Comparison of ENCODE assay signal across 8 cellular contexts in genomic region chr1:197198911-197199310, GRCh38. TPM values are rescaled to one million over a fixed set of nuclear protein-coding genes. Genes with fewer than 3 reads are reported as not detected.
DNase-seq lines count a peak whose midpoint lies in the region; ATAC-seq and TF ChIP-seq lines count a peak whose summit lies in the region.

No MANE protein-coding gene starts in this region.

- ATAC-seq in activated CD4-positive, alpha-beta T cell treated with anti-CD3 and anti-CD28 coated beads for 36 hours: no peak
- ATAC-seq in T-cell (replicated peaks in 1 of 4) (no peak), GM21360 (IDR thresholded peaks at IDR 0.05; ENCODE audit: unreplicated experiment) (no peak)

- H3K27me3 Mint-ChIP-seq in activated CD4-positive, alpha-beta T cell treated with anti-CD3 and anti-CD28 coated beads for 36 hours: no peaks in the 10 kb centered on the region
- no peaks in the 10 kb centered on the region for H3K27me3 Mint-ChIP-seq in T-cell

- DNase-seq in activated CD4-positive, alpha-beta T cell treated with anti-CD3 and anti-CD28 coated beads for 36 hours: no peak
- no peak for DNase-seq in activated CD4-positive, alpha-beta T cell treated with anti-CD3 and anti-CD28 coated beads for 4 hours
- DNase-seq in T-cell (no peak), fibroblast of villous mesenchyme (ENCODE audit: low read depth) (no peak), DMS 273 (lab: John Stamatoyannopoulos, UW; ENCODE audit: unreplicated experiment) (no peak)
- DNase-seq in effector CD4-positive, alpha-beta T cell: no peak

- H3K36me3 Mint-ChIP-seq in activated CD4-positive, alpha-beta T cell treated with anti-CD3 and anti-CD28 coated beads for 36 hours (ENCODE audit: low read depth): peaks cover 17% of the 10 kb centered on the region
- H3K36me3 Mint-ChIP-seq in T-cell: no peaks in the 10 kb centered on the region

- H3K27ac Mint-ChIP-seq in activated CD4-positive, alpha-beta T cell treated with anti-CD3 and anti-CD28 coated beads for 36 hours: no peak overlapping the region
- no peak overlapping the region for H3K27ac Mint-ChIP-seq in T-cell

- intact Hi-C loops in activated CD4-positive, alpha-beta T cell treated with anti-CD3 and anti-CD28 coated beads for 36 hours (cut with DNase I, micrococcal nuclease): no loop called here

- H3K4me2 ChIP-seq in skeletal muscle satellite cell (ENCODE audit: low read length): peak overlapping the region; percentile 97

- H3K27me3 ChIP-seq in skeletal muscle satellite cell (ENCODE audit: control insufficient read depth, insufficient read depth, low read length): no peaks in the 10 kb centered on the region

- H3K4me3 Mint-ChIP-seq in activated CD4-positive, alpha-beta T cell treated with anti-CD3 and anti-CD28 coated beads for 36 hours: peak overlapping the region; percentile 96
- H3K4me3 Mint-ChIP-seq in T-cell: peak overlapping the region; percentile 62 to 97 (median 96)

- H3K4me1 Mint-ChIP-seq in activated CD4-positive, alpha-beta T cell treated with anti-CD3 and anti-CD28 coated beads for 36 hours: peaks cover 61% of the 10 kb centered on the region
- peaks cover 77 to 86% (median 80%) of the 10 kb centered on the region in 3 donors for H3K4me1 Mint-ChIP-seq in T-cell

- POLR2A ChIA-PET in activated CD4-positive, alpha-beta T cell treated with anti-CD3 and anti-CD28 coated beads for 36 hours (lab: Charles Lee): no interaction called here
- POLR2A ChIA-PET in T-cell (lab: Charles Lee): no interaction called here

- TF ChIP-seq CTCF in fibroblast of villous mesenchyme (IDR thresholded peaks at IDR 0.05; ENCODE audit: insufficient read depth, low read depth, low read length): no peak

- H3K9ac ChIP-seq in skeletal muscle satellite cell (ENCODE audit: low read depth, low read length): peak overlapping the region; percentile 99

- H3K36me3 ChIP-seq in skeletal muscle satellite cell (ENCODE audit: insufficient read depth, low read length): no peaks in the 10 kb centered on the region

- H3K4me3 ChIP-seq in fibroblast of villous mesenchyme (ENCODE audit: low read depth, low read length) (peak overlapping the region; percentile 91), skeletal muscle satellite cell (ENCODE audit: low read length) (peak overlapping the region; percentile 97)

- CTCF ChIA-PET in activated CD4-positive, alpha-beta T cell treated with anti-CD3 and anti-CD28 coated beads for 36 hours (lab: Charles Lee): interaction anchor here (2.4 kb wide), 1 partner anchor 19 kb away, joined by 12 read pairs; no protein-coding TSS in a partner anchor
- CTCF ChIA-PET in T-cell (lab: Charles Lee): no interaction called here

- H3K9me3 ChIP-seq in skeletal muscle satellite cell (replicated peaks; ENCODE audit: low read length): no peaks in the 10 kb centered on the region

- H3K4me1 ChIP-seq in skeletal muscle satellite cell (ENCODE audit: control insufficient read depth, insufficient read depth, low read length): peaks cover 38% of the 10 kb centered on the region

- no peaks in the 10 kb centered on the region for H3K9me3 Mint-ChIP-seq in activated CD4-positive, alpha-beta T cell treated with anti-CD3 and anti-CD28 coated beads for 36 hours (ENCODE audit: low read depth)
- no peaks in the 10 kb centered on the region for H3K9me3 Mint-ChIP-seq in T-cell

RNA-seq across cellular contexts. Expression of gene ZBTB41, which starts 2.2 kb away (rescaled TPM):
- 1 to 10 TPM; 5.0 to 5.1 TPM for total RNA-seq in activated CD4-positive, alpha-beta T cell treated with anti-CD3 and anti-CD28 coated beads for 36 hours
- total RNA-seq in T-cell (1 to 10 TPM; 8.3 to 9.9 (median 8.6) TPM), fibroblast of villous mesenchyme (18.4 and 32.0 TPM in 2 replicates)
- 12.2 and 12.7 TPM in 2 replicates for total RNA-seq in skeletal muscle satellite cell (2012; rRNA removed)

RNA-seq across cellular contexts. Expression of gene ASPM, which starts 52.4 kb away (rescaled TPM):
- 10 to 100 TPM; 47.8 to 49.5 TPM for total RNA-seq in activated CD4-positive, alpha-beta T cell treated with anti-CD3 and anti-CD28 coated beads for 36 hours
- under 1 TPM; 0.41 to 0.93 (median 0.44) TPM for total RNA-seq in T-cell
- 19.6 and 43.6 TPM in 2 replicates for total RNA-seq in fibroblast of villous mesenchyme
- total RNA-seq in skeletal muscle satellite cell (2012; rRNA removed): 19.8 and 27.1 TPM in 2 replicates

Comparison
In these comparisons a context has a peak if more than half of its experiments do, and no peak if none do; other contexts are left out.
1. RNA of gene ASPM, which starts 52.4 kb away (total RNA-seq): 47.8 to 49.5 TPM in activated CD4-positive, alpha-beta T cell treated with anti-CD3 and anti-CD28 coated beads for 36 hours and 19.6 to 43.6 TPM in fibroblast of villous mesenchyme; 0.41 to 0.93 TPM in T-cell; every median in the first group is over 10 times any median in the second.